1 cellular context compared by ENCODE assay signal in genomic region chr6:13574571-13575376, GRCh38.
TF ChIP-seq lines count a peak whose summit lies in the region.

SIRT5 (plus strand) TSS chr6:13574601; CDS start chr6:13584111, 9,510 bp downstream.

TF ChIP-seq in K562, 482 proteins besides CTCF, POLR2A, EP300 and RAD21 (continued from another document and continues in another):
- TF ChIP-seq ZBTB49 (CRISPR knock-in tag; IDR thresholded peaks at IDR 0.05; ENCODE audit: borderline replicate concordance) (0 out of 2 replicates have a peak, but pooled peaks have one; percentile 18), POLR3G (IDR thresholded peaks at IDR 0.05; ENCODE audit: extremely low read depth, insufficient read length, insufficient replicate concordance) (no peak), TEAD1 (CRISPR knock-in tag; IDR thresholded peaks at IDR 0.05) (peak in 1 of 2 experiments; percentile 74; a peak in 1 of 4 replicates), TSHZ1 (CRISPR knock-in tag; IDR thresholded peaks at IDR 0.05) (no peak), NR3C1 (CRISPR knock-in tag; IDR thresholded peaks at IDR 0.05) (no peak; the same call in 1 of the 2 replicates), U2AF2 (optimal IDR thresholded peaks at IDR 0.05; ENCODE audit: low read depth, low read length) (no peak), NCOA4 (IDR thresholded peaks at IDR 0.05; ENCODE audit: partially characterized antibody) (no peak), EHMT2 (IDR thresholded peaks at IDR 0.05) (no peak), GMEB1 (CRISPR knock-in tag; IDR thresholded peaks at IDR 0.05) (no peak), DEAF1 (CRISPR knock-in tag; IDR thresholded peaks at IDR 0.05) (no peak), RBM39 (optimal IDR thresholded peaks at IDR 0.05; ENCODE audit: low read depth, low read length) (peak; percentile 95), NKRF (IDR thresholded peaks at IDR 0.05; ENCODE audit: borderline replicate concordance) (peak; percentile 77), ZNF586 (CRISPR knock-in tag; conservative IDR thresholded peaks at IDR 0.05) (no peak), ZNF707 (CRISPR knock-in tag; conservative IDR thresholded peaks at IDR 0.05) (no peak; the same call in 1 of the 2 replicates), ZNF316 (IDR thresholded peaks at IDR 0.05) (peak; percentile 38), PTTG1 (tag; IDR thresholded peaks at IDR 0.05; ENCODE audit: low read depth) (no peak), ZNF583 (CRISPR knock-in tag; IDR thresholded peaks at IDR 0.05) (no peak), CHD7 (IDR thresholded peaks at IDR 0.05; ENCODE audit: low read depth, low read length) (no peak), ZC3H11A (IDR thresholded peaks at IDR 0.05; ENCODE audit: low read depth, low read length) (no peak), CHD4 (IDR thresholded peaks at IDR 0.05; ENCODE audit: insufficient read depth, insufficient replicate concordance, low read depth, low read length, poor library complexity, severe bottlenecking) (peak; percentile 79), GTF3C2 (IDR thresholded peaks at IDR 0.05; ENCODE audit: borderline replicate concordance, extremely low read depth, insufficient read length) (no peak), THAP7 (CRISPR knock-in tag; IDR thresholded peaks at IDR 0.05) (no peak), SIN3B (IDR thresholded peaks at IDR 0.05; ENCODE audit: low read depth) (no peak), MAZ (CRISPR knock-in tag; conservative IDR thresholded peaks at IDR 0.05 in 1 of 2, IDR thresholded peaks at IDR 0.05 in 1 of 2) (peak; percentile 80 to 83), ZFP36 (IDR thresholded peaks at IDR 0.05; ENCODE audit: low read depth, low read length, partially characterized antibody) (no peak), BACH1 (tag; IDR thresholded peaks at IDR 0.05) (no peak)
